ENCODE assay signal across 19 cellular contexts in the genomic region with DNA sequence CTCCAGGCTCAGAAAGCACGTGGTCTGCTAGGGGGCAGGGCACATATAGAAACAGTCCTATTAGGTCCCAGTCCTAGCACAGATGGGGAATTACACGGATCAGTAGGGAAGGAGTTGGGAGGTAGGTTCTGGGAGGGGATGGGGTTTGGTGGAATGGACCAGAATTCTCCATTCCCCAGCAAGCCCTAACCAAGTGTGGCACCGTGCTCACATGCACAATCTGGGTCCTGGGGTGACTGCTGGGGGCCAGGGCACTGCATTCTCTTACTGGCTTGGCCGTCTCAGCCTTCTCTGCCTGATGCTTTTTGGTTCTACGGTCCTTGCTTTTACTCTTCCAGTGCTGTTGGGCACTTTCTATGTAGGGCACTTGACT. TPM values are rescaled to one million over a fixed set of nuclear protein-coding genes. Genes with fewer than 3 reads are reported as not detected.
DNase-seq lines count a peak whose midpoint lies in the region; ATAC-seq, FAIRE-seq and TF ChIP-seq lines count a peak whose summit lies in the region.
"Had no signal": no experiment of that assay in that cellular context is flagged by ENCODE, and none has a peak within 500 bp of the region (broad histone marks: within the 10 kb centered on the region; RNA-seq: fewer than 3 reads in every experiment).

No MANE protein-coding gene starts in this region.

- ATAC-seq in HG03460 (IDR thresholded peaks at IDR 0.05; ENCODE audit: unreplicated experiment) (no peak), sciatic nerve (no peak)

- no peak for TF ChIP-seq POLR2A in thyroid gland (IDR thresholded peaks at IDR 0.05)

- H3K9ac ChIP-seq in astrocyte (ENCODE audit: low read length): peak overlapping the region; percentile 76

- peaks cover 1% of the 10 kb centered on the region for H3K9me3 Mint-ChIP-seq in astrocyte (ENCODE audit: unreplicated experiment)
- H3K9me3 Mint-ChIP-seq: activated B cell treated with CpG ODN at 0.5 μM for 24 hours; activated T-helper 2 cell treated with anti-CD3 and anti-CD28 coated beads, Interferon-gamma antibody, Interleukin-2, Interleukin-4, amounts not matched to agents 10 μg/mL and 5 μg/mL and 100 μg/mL, durations not matched to agents 14 hours and 24 hours and 36 hours; CD4-positive, CD25-positive, alpha-beta regulatory T cell had no signal

- FAIRE-seq in astrocyte (lab: Jason Lieb, UNC): no peak
- FAIRE-seq: endothelial cell of umbilical vein had no signal

- DNase-seq in DMS 273 (lab: John Stamatoyannopoulos, UW; ENCODE audit: unreplicated experiment) (peak; percentile 61), DMS 273 treated with DMSO at 0.1 percent for 48 hours (lab: John Stamatoyannopoulos, UW) (no peak), astrocyte (ENCODE audit: low read depth) (no peak), thyroid gland (no peak), sciatic nerve (ENCODE audit: low spot score) (no peak), NCI-H524 treated with DMSO at 0.1 percent for 48 hours (lab: John Stamatoyannopoulos, UW) (no peak)
- DNase-seq: activated B cell treated with CpG ODN at 0.5 μM for 24 hours; CD4-positive, CD25-positive, alpha-beta regulatory T cell; DND-41; Karpas-422; stimulated activated CD4-positive, alpha-beta T cell treated with anti-CD3 and anti-CD28 coated beads, Interleukin-4, amount 100 ng/mL, for 24 hours; T-helper 2 cell had no signal

- H3K27me3 Mint-ChIP-seq in astrocyte (ENCODE audit: low read depth, unreplicated experiment): no peaks in the 10 kb centered on the region

- H3K27ac Mint-ChIP-seq in astrocyte (ENCODE audit: unreplicated experiment): peak overlapping the region; percentile 99
- H3K27ac Mint-ChIP-seq: activated B cell treated with CpG ODN at 0.5 μM for 24 hours; activated T-helper 2 cell treated with anti-CD3 and anti-CD28 coated beads, Interferon-gamma antibody, Interleukin-2, Interleukin-4, amounts not matched to agents 10 μg/mL and 5 μg/mL and 100 μg/mL, durations not matched to agents 14 hours and 24 hours and 36 hours had no signal

- H3K4me3 ChIP-seq in astrocyte (ENCODE audit: insufficient read depth, low read depth, low read length) (no peak overlapping the region), mesodermal cell (ENCODE audit: extremely low read depth, insufficient read depth, low read length, poor library complexity, severe bottlenecking) (no peak overlapping the region), thyroid gland (replicated peaks in 1 of 3) (no peak overlapping the region)
- H3K4me3 ChIP-seq: adrenal gland, tibial nerve had no signal

- H3K4me1 ChIP-seq in astrocyte (ENCODE audit: insufficient read depth, low read length): peaks cover 39% of the 10 kb centered on the region
- H3K4me1 ChIP-seq in mesodermal cell (ENCODE audit: control insufficient read depth, insufficient read depth, low read length, poor library complexity, severe bottlenecking): peaks cover 22% of the 10 kb centered on the region
- peaks cover 34 to 49% of the 10 kb centered on the region in 2 donors for H3K4me1 ChIP-seq in thyroid gland
- H3K4me1 ChIP-seq: adrenal gland had no signal

- no peaks in the 10 kb centered on the region for H4K20me1 ChIP-seq in astrocyte (ENCODE audit: insufficient read depth, low read length)

- WGBS in mesodermal cell (ENCODE audit: insufficient coverage in 2 of 2), 2 experiments: 79 to 90% methylated on average over 4 to 5 of the region's 5 CpGs
- WGBS in thyroid gland, 2 donors: 88 to 90% methylated on average over 5 of the region's 5 CpGs

- peak overlapping the region; percentile 90 for H3K27ac ChIP-seq in astrocyte (ENCODE audit: low read depth, low read length)
- peak overlapping the region; percentile 71 for H3K27ac ChIP-seq in mesodermal cell (ENCODE audit: low read depth, low read length, severe bottlenecking)
- H3K27ac ChIP-seq in thyroid gland: peak overlapping the region; percentile 41 to 86 (median 76)
- H3K27ac ChIP-seq: 22Rv1, adrenal gland had no signal

- H2AFZ ChIP-seq in astrocyte (ENCODE audit: low read depth, low read length): peak overlapping the region; percentile 3

- no peaks in the 10 kb centered on the region for H3K36me3 Mint-ChIP-seq in astrocyte (ENCODE audit: low read depth, unreplicated experiment)
- H3K36me3 Mint-ChIP-seq: CD4-positive, CD25-positive, alpha-beta regulatory T cell had no signal

- H3K9me3 ChIP-seq in astrocyte (ENCODE audit: insufficient read depth, low read depth, low read length) (no peaks in the 10 kb centered on the region), mesodermal cell (ENCODE audit: control insufficient read depth, low read length) (no peaks in the 10 kb centered on the region), thyroid gland (no peaks in the 10 kb centered on the region)
- H3K9me3 ChIP-seq: adrenal gland, tibial nerve had no signal

- H3K4me2 ChIP-seq in astrocyte (ENCODE audit: low read length): peak overlapping the region; percentile 61

- no peak overlapping the region for H3K4me3 Mint-ChIP-seq in astrocyte (ENCODE audit: unreplicated experiment)
- H3K4me3 Mint-ChIP-seq: activated B cell treated with CpG ODN at 0.5 μM for 24 hours; CD4-positive, CD25-positive, alpha-beta regulatory T cell had no signal

- H3K36me3 ChIP-seq in astrocyte (ENCODE audit: insufficient read depth, low read length) (no peaks in the 10 kb centered on the region), mesodermal cell (ENCODE audit: control insufficient read depth, insufficient read depth, low read length) (no peaks in the 10 kb centered on the region), thyroid gland (no peaks in the 10 kb centered on the region)
- H3K36me3 ChIP-seq: adrenal gland, tibial nerve had no signal

- no peaks in the 10 kb centered on the region for H3K27me3 ChIP-seq in astrocyte (ENCODE audit: insufficient read depth, low read length)
- no peaks in the 10 kb centered on the region for H3K27me3 ChIP-seq in thyroid gland
- H3K27me3 ChIP-seq: adrenal gland, tibial nerve had no signal

- intact Hi-C loops in thyroid gland (cut with DNase I) (no loop called here), sciatic nerve (cut with DNase I) (no loop called here)

- peaks cover 54% of the 10 kb centered on the region for H3K4me1 Mint-ChIP-seq in astrocyte (ENCODE audit: low read depth, unreplicated experiment)

- H3K79me2 ChIP-seq in astrocyte (ENCODE audit: insufficient read depth, low read length): no peaks in the 10 kb centered on the region

- TF ChIP-seq CTCF in astrocyte (IDR thresholded peaks at IDR 0.05; ENCODE audit: insufficient read depth, low read depth, low read length): no peak
- no peak for TF ChIP-seq CTCF in thyroid gland (IDR thresholded peaks at IDR 0.05)

RNA-seq across cellular contexts. Expression of a gene that starts 53.9 kb away (rescaled TPM):
- 34.4 and 38.8 TPM in 2 replicates for total RNA-seq in astrocyte
- polyA plus RNA-seq in mesodermal cell (2013, experiment 1 of 2): 25.3 TPM
- 22.2 TPM for polyA plus RNA-seq in mesodermal cell (2013, experiment 2 of 2)
- total RNA-seq in thyroid gland: 100 to 1,000 TPM in 3 of 4 donors, 10 to 100 TPM in 1; 42.4 to 181 (median 122) TPM
- total RNA-seq in sciatic nerve: 65.8 TPM
